Comparison of ENCODE assay signal across 9 cellular contexts in the genomic region with DNA sequence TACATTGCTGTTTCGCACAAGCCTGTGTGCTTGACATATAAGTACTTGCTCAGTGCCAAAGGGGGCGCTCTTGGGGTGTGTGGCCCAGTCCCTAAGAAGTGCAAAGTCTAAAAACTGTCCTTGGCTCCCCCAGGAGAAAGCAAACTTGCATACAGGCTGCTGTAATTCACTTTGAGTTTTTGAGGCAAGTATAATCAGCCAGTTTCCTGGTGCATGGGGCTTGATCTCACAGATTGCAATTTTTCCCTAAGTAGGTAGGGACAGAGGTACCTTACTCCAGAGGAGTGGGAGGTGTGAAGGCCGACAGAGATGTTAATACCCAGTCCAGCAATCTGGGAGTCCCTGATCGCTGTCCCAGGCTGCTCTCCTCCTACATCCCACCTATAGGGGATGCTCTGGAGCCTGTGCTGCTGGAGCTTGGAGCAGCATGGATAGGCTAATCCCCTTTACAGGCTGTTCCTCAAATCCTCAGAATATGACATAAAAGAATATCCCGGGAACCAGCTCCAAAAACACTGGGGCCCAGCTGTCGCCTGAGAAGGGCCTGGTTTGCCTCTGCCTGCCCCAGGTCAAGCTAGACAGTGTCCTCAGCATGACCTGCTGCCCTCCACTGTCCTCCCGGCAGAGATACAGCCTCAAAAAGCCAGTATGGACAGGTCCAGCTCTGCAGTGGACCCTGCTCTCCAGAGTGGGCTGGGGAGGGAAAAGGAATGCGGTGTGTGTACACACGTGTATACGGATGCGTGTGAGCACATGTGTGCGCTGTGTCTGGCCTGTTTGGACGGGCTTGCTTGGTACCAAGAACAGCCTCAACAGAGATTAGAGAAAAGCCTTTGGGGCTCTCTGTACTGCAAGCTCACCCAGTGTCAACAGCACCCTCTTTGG.
DNase-seq lines count a peak whose midpoint lies in the region; ATAC-seq and TF ChIP-seq lines count a peak whose summit lies in the region.
"Had no signal": no experiment of that assay in that cellular context is flagged by ENCODE, and none has a peak within 500 bp of the region (broad histone marks: within the 10 kb centered on the region; RNA-seq: fewer than 3 reads in every experiment).

No MANE protein-coding gene starts in this region.

- H3K4me2 ChIP-seq in osteoblast (ENCODE audit: insufficient read depth, low read length): no peak overlapping the region

- peaks cover 53% of the 10 kb centered on the region for H3K4me1 ChIP-seq in osteoblast (ENCODE audit: insufficient read depth, low read length)

- H4K20me1 ChIP-seq in osteoblast (ENCODE audit: insufficient read depth, low read length): no peaks in the 10 kb centered on the region

- peak; percentile 36 to 84 for DNase-seq in NOMO-1 (lab: John Stamatoyannopoulos, UW; ENCODE audit: unreplicated experiment in 2 of 2)
- DNase-seq in epithelial cell of esophagus (ENCODE audit: low read depth): peak; percentile 37
- DNase-seq in osteoblast (ENCODE audit: insufficient read length, low spot score, missing footprints): peak; percentile 83
- no peak for DNase-seq in T-helper 17 cell
- no peak for DNase-seq in NK-92 treated with Interleukin-12 subunit alpha and Interleukin-12 subunit beta, amount 100 ng/mL, for 24 hours (lab: John Stamatoyannopoulos, UW)

- H3K27me3 ChIP-seq in osteoblast (ENCODE audit: insufficient read depth, low read length): no peaks in the 10 kb centered on the region

- H3K4me1 Mint-ChIP-seq in T-helper 17 cell: no peaks in the 10 kb centered on the region

- H3K79me2 ChIP-seq in osteoblast (ENCODE audit: insufficient read depth, low read length): no peaks in the 10 kb centered on the region

- no peak overlapping the region for H3K4me3 ChIP-seq in GM12875 (ENCODE audit: low read depth, low read length)
- H3K4me3 ChIP-seq in epithelial cell of esophagus (ENCODE audit: low read length): no peak overlapping the region
- H3K4me3 ChIP-seq in osteoblast (ENCODE audit: insufficient read depth, low read length): no peak overlapping the region

- H3K27ac Mint-ChIP-seq in T-helper 17 cell: no peak overlapping the region
- H3K27ac Mint-ChIP-seq: T-helper 1 cell treated with Interleukin-12 subunit alpha and Interleukin-12 subunit beta and Interleukin-4 antibody, amounts not matched to agents 30 μg/mL and 1 μg/mL, for 36 hours had no signal

- H3K4me3 Mint-ChIP-seq in T-helper 17 cell: no peak overlapping the region
- H3K4me3 Mint-ChIP-seq: T-helper 1 cell treated with Interleukin-12 subunit alpha and Interleukin-12 subunit beta and Interleukin-4 antibody, amounts not matched to agents 30 μg/mL and 1 μg/mL, for 36 hours had no signal

- no peak for TF ChIP-seq POLR2A in GM18505 (IDR thresholded peaks at IDR 0.05; ENCODE audit: borderline replicate concordance, extremely low read depth, insufficient read depth, insufficient read length)

- peak overlapping the region; percentile 96 for H3K27ac ChIP-seq in osteoblast (ENCODE audit: low read depth, low read length)

- H2AFZ ChIP-seq in osteoblast (ENCODE audit: low read length): no peak overlapping the region

- H3K36me3 Mint-ChIP-seq in T-helper 17 cell (ENCODE audit: low read depth): peaks cover 2% of the 10 kb centered on the region

- ATAC-seq in T-helper 17 cell (no peak), HG03196 (IDR thresholded peaks at IDR 0.05; ENCODE audit: unreplicated experiment) (no peak), GM18505 (IDR thresholded peaks at IDR 0.05; ENCODE audit: unreplicated experiment) (no peak)

- peak; percentile 33; the same call in 1 of the 2 replicates for TF ChIP-seq CTCF in GM12875 (IDR thresholded peaks at IDR 0.05; ENCODE audit: borderline replicate concordance, insufficient read depth, low read depth, low read length)
- peak; percentile 42 for TF ChIP-seq CTCF in epithelial cell of esophagus (IDR thresholded peaks at IDR 0.05; ENCODE audit: insufficient read depth, low read depth, low read length, missing control alignments)
- TF ChIP-seq CTCF in osteoblast (IDR thresholded peaks at IDR 0.05; ENCODE audit: extremely low read depth, low read depth, low read length): peak; percentile 51

- peaks cover 12% of the 10 kb centered on the region for H3K27me3 Mint-ChIP-seq in T-helper 17 cell

- H3K36me3 ChIP-seq in osteoblast (ENCODE audit: insufficient read depth, low read length): no peaks in the 10 kb centered on the region

- H3K9me3 ChIP-seq in osteoblast (ENCODE audit: low read depth, low read length): no peaks in the 10 kb centered on the region
- H3K9me3 ChIP-seq in T-helper 17 cell (ENCODE audit: control insufficient read depth, low read length, poor library complexity, severe bottlenecking): no peaks in the 10 kb centered on the region

Comparison
In these comparisons a context has a peak if more than half of its experiments do, and no peak if none do; other contexts are left out.
1. DNase-seq: peak in NOMO-1 (2 of 2), epithelial cell of esophagus (single experiment) and osteoblast (single experiment); none in T-helper 17 cell (0 of 3) and NK-92 treated with Interleukin-12 subunit alpha and Interleukin-12 subunit beta, amount 100 ng/mL, for 24 hours (single experiment).
2. Peak in every context shown above with its lines, with median percentiles within 50 percentile points of each other: CTCF ChIP-seq.